Comparison of ENCODE assay signal across 8 cellular contexts in the genomic region with DNA sequence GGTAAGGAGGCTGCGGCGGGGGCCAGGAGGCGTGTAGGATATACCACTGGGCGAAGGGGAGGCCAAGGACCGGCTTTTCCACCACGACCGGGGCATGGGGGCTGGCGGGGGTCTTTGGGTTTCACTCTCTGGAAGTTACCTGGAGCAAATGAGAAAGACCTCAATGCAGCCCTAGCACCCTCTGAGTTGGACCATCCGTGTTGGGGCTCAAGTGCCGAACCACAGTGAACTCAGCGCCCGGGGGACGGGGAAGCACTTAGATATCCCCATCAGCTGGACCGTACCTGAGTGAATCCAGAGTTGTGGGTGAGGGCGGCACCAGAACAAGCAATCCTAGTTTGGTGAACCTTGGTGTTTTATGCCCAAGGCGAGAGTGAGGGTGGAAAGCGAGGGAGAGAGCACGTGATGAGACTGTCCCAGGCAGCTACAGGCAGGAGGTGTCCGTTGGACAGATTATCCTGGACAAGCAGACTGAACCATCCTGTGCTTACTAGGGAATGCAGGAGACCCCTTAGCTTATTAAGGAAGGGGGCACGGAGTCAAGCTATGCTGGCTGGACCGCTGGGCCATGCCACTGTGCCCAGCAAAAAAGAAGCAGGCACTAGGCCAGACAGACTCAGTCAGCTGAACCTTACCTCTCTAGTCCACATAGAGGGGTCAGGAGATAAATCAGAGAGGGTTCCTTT. TPM values are rescaled to one million over a fixed set of nuclear protein-coding genes. Genes with fewer than 3 reads are reported as not detected.
DNase-seq lines count a peak whose midpoint lies in the region; ATAC-seq and TF ChIP-seq lines count a peak whose summit lies in the region.

No MANE protein-coding gene starts in this region.

- H3K27ac ChIP-seq in duodenal mucosa (ENCODE audit: low read depth, low read length) = no peak overlapping the region

- DNase-seq in AG10803 (ENCODE audit: low read depth) (no peak), NB4 (ENCODE audit: low read depth) (no peak), GM03348 (ENCODE audit: low spot score) (no peak), amygdala (lab: John Stamatoyannopoulos, UW) (no peak), DMS53 treated with DMSO at 0.1 percent for 48 hours (lab: John Stamatoyannopoulos, UW; ENCODE audit: unreplicated experiment) (no peak)
- no peak for DNase-seq in naive thymus-derived CD8-positive, alpha-beta T cell

- H3K27me3 ChIP-seq in duodenal mucosa (ENCODE audit: control insufficient read depth in 1 of 2, insufficient read depth in 2 of 2, low read length in 2 of 2) = no peaks in the 10 kb centered on the region

- H3K9me3 Mint-ChIP-seq in naive thymus-derived CD8-positive, alpha-beta T cell = no peaks in the 10 kb centered on the region

- H3K4me3 ChIP-seq in AG10803 (ENCODE audit: low read length) (peak overlapping the region; percentile 98), NB4 (ENCODE audit: low read depth, low read length) (peak overlapping the region; percentile 93), duodenal mucosa (ENCODE audit: low read depth in 1 of 2, low read length in 2 of 2) (peak overlapping the region; percentile 98 to 99)

- peak overlapping the region; percentile 71 to 82 for H3K9ac ChIP-seq in duodenal mucosa (ENCODE audit: low read depth in 1 of 2, low read length in 2 of 2)

- no peaks in the 10 kb centered on the region for H3K9me3 ChIP-seq in duodenal mucosa (ENCODE audit: control insufficient read depth in 1 of 2, low read length in 2 of 2)

- peak in 1 of 2 donors; percentile 1 for ATAC-seq in naive thymus-derived CD8-positive, alpha-beta T cell
- no peak for ATAC-seq in GM18907 (IDR thresholded peaks at IDR 0.05; ENCODE audit: unreplicated experiment)

- H3K4me1 Mint-ChIP-seq in naive thymus-derived CD8-positive, alpha-beta T cell = peaks cover 21 to 41% (median 37%) of the 10 kb centered on the region in 4 donors

- H3K36me3 Mint-ChIP-seq in naive thymus-derived CD8-positive, alpha-beta T cell = peaks cover 0 to 35% (median 3%) of the 10 kb centered on the region in 3 donors

- H3K27ac Mint-ChIP-seq in naive thymus-derived CD8-positive, alpha-beta T cell = peak overlapping the region; percentile 93 to 100 (median 98)

- H3K4me1 ChIP-seq in duodenal mucosa (ENCODE audit: control insufficient read depth in 1 of 2, insufficient read depth in 2 of 2, low read length in 2 of 2) = peaks cover 18 to 26% of the 10 kb centered on the region in 2 donors

- H3K36me3 ChIP-seq in duodenal mucosa (ENCODE audit: control insufficient read depth in 1 of 2, insufficient read depth in 2 of 2, low read length in 2 of 2) = peaks cover 0 to 10% of the 10 kb centered on the region in 2 donors

- no peaks in the 10 kb centered on the region for H3K27me3 Mint-ChIP-seq in naive thymus-derived CD8-positive, alpha-beta T cell

- TF ChIP-seq POLR2A in NB4 (IDR thresholded peaks at IDR 0.05; ENCODE audit: extremely low read depth, insufficient read length) = no peak

- H3K4me3 Mint-ChIP-seq in naive thymus-derived CD8-positive, alpha-beta T cell = peak overlapping the region; percentile 96 to 100 (median 99)

- POLR2A ChIA-PET in naive thymus-derived CD8-positive, alpha-beta T cell (lab: Charles Lee) = interaction anchor here (0.6 to 7.9 kb wide), 10 partner anchors 9 to 404 kb away, joined by 3 to 158 read pairs (median 5); partner anchors contain the start of genes DHPS, JUNB, TNPO2 and ZNF563

- TF ChIP-seq CTCF in AG10803 (conservative IDR thresholded peaks at IDR 0.05; ENCODE audit: low read length) = no peak
- no peak for TF ChIP-seq CTCF in NB4 (IDR thresholded peaks at IDR 0.05; ENCODE audit: low read depth, low read length)

RNA-seq across cellular contexts. Expression of gene GET3, which starts 0.5 kb away (rescaled TPM):
- total RNA-seq in naive thymus-derived CD8-positive, alpha-beta T cell = 10 to 100 TPM; 26.7 to 30.9 TPM
- polyA plus RNA-seq in naive thymus-derived CD8-positive, alpha-beta T cell = 10 to 100 TPM; 46.8 to 72.3 (median 55.7) TPM

RNA-seq across cellular contexts. Expression of gene TRIR, which starts 3.3 kb away (rescaled TPM):
- total RNA-seq in naive thymus-derived CD8-positive, alpha-beta T cell = 100 to 1,000 TPM; 197 to 220 TPM
- 100 to 1,000 TPM; 181 to 206 (median 205) TPM for polyA plus RNA-seq in naive thymus-derived CD8-positive, alpha-beta T cell

RNA-seq across cellular contexts. Expression of gene BEST2, which starts 13.8 kb away (rescaled TPM):
- not detected for total RNA-seq in naive thymus-derived CD8-positive, alpha-beta T cell
- not detected for polyA plus RNA-seq in naive thymus-derived CD8-positive, alpha-beta T cell

RNA-seq across cellular contexts. Expression of gene TNPO2, which starts 14.1 kb away (rescaled TPM):
- 10 to 100 TPM; 80.5 to 81.7 TPM for total RNA-seq in naive thymus-derived CD8-positive, alpha-beta T cell
- polyA plus RNA-seq in naive thymus-derived CD8-positive, alpha-beta T cell = 1 to 10 TPM; 2.0 to 3.1 (median 2.6) TPM

RNA-seq across cellular contexts. Expression of gene HOOK2, which starts 37.5 kb away (rescaled TPM):
- total RNA-seq in naive thymus-derived CD8-positive, alpha-beta T cell = 10 to 100 TPM; 25.2 to 27.0 TPM
- 1 to 10 TPM; 3.0 to 4.3 (median 3.2) TPM for polyA plus RNA-seq in naive thymus-derived CD8-positive, alpha-beta T cell
